6 cellular contexts compared by ENCODE assay signal in genomic region chr13:24351423-24351822, GRCh38. TPM values are rescaled to one million over a fixed set of nuclear protein-coding genes. Genes with fewer than 3 reads are reported as not detected.
"Had no signal": no experiment of that assay in that cellular context is flagged by ENCODE, and none has a peak within 500 bp of the region (broad histone marks: within the 10 kb centered on the region; RNA-seq: fewer than 3 reads in every experiment).

No MANE protein-coding gene starts in this region.

- DNase-seq: IMR-90, KBM-7 had no signal

- H3K27ac Mint-ChIP-seq: IgD-negative memory B cell had no signal

- H3K36me3 Mint-ChIP-seq: IgD-negative memory B cell had no signal

- H3K4me3 Mint-ChIP-seq: IgD-negative memory B cell had no signal

- ATAC-seq: HepG2, K562 had no signal

- H3K27me3 Mint-ChIP-seq: IgD-negative memory B cell had no signal

- H3K27ac ChIP-seq: HL-60 had no signal

- H3K4me1 Mint-ChIP-seq: IgD-negative memory B cell had no signal

- H3K4me3 ChIP-seq: K562 had no signal

RNA-seq across cellular contexts. Expression of gene C1QTNF9, which starts 42.0 kb away (rescaled TPM):
- total RNA-seq: HepG2, K562 had no signal
